ENCODE assay signal across 28 cellular contexts in the genomic region with DNA sequence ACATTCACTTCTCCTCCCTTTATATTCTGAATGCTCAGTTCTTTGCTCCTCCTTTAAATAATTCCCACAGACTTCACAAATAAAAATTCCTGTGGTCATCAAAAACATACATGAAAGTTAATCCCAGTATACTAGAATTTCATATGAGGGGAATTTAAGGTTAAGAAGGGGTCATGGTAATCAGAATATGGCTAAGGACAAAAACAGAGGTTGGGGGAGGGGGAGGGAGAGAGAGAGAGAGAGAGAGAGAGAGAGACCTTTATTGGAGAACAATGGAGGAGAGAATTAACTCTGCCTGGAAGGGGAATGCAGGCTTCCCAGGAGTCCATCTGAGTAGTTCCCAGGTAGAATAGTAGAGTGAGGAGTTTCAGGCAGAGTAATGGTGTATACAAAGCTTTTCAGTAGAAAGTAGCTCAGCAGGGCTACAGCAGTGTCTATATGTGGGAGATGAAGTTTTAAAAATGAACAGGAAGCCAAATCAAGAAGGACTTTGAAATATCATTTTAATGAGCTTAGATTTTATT.
"Had no signal": no experiment of that assay in that cellular context is flagged by ENCODE, and none has a peak within 500 bp of the region (broad histone marks: within the 10 kb centered on the region; RNA-seq: fewer than 3 reads in every experiment).

No MANE protein-coding gene starts in this region.

- H3K36me3 Mint-ChIP-seq: stimulated activated memory B cell treated with anti-CD40 and anti-IgM and Interleukin-4, amounts not matched to agents 10 μg/mL and 1 μg/mL and 100 μg/mL, for 72 hours had no signal

- H3K4me3 Mint-ChIP-seq: activated naive CD8-positive, alpha-beta T cell; activated T-cell treated with anti-CD3 and anti-CD28 coated beads, Interleukin-2, amount 50 U/mL, for 24 hours; nephron progenitor cell; stimulated activated memory B cell treated with anti-CD40 and anti-IgM and Interleukin-4, amounts not matched to agents 10 μg/mL and 1 μg/mL and 100 μg/mL, for 72 hours; T-helper 2 cell treated with Interferon-gamma antibody and Interleukin-4, amounts not matched to agents 5 μg/mL and 100 μg/mL, for 36 hours had no signal

- H3K27me3 ChIP-seq: adrenal gland, ascending aorta, brain microvascular endothelial cell, gastrocnemius medialis, stomach, suprapubic skin, tibial nerve had no signal

- H3K4me1 ChIP-seq: adrenal gland, ascending aorta, gastrocnemius medialis, stomach, suprapubic skin had no signal

- H3K36me3 ChIP-seq: adrenal gland, ascending aorta, brain microvascular endothelial cell, gastrocnemius medialis, stomach, suprapubic skin, tibial nerve had no signal

- ATAC-seq: gastrocnemius medialis; left ventricle myocardium superior; sciatic nerve; stimulated activated memory B cell treated with anti-CD40 and anti-IgM and Interleukin-4, amounts not matched to agents 10 μg/mL and 1 μg/mL and 100 μg/mL, for 72 hours had no signal

- H3K9me3 ChIP-seq: adrenal gland, ascending aorta, gastrocnemius medialis, stomach, suprapubic skin, tibial nerve had no signal

- H3K27me3 Mint-ChIP-seq: activated naive CD8-positive, alpha-beta T cell; activated T-cell treated with anti-CD3 and anti-CD28 coated beads, Interleukin-2, amount 50 U/mL, for 24 hours had no signal

- H3K4me3 ChIP-seq: adrenal gland, ascending aorta, gastrocnemius medialis, smooth muscle cell, stomach, suprapubic skin, tibial nerve had no signal

- H3K27ac Mint-ChIP-seq: activated naive CD8-positive, alpha-beta T cell; activated T-cell treated with anti-CD3 and anti-CD28 coated beads, Interleukin-2, amount 50 U/mL, for 24 hours; activated T-helper 2 cell treated with anti-CD3 and anti-CD28 coated beads, Interferon-gamma antibody, Interleukin-2, Interleukin-4, amounts not matched to agents 10 μg/mL and 5 μg/mL and 100 μg/mL, durations not matched to agents 14 hours and 24 hours and 36 hours; nephron progenitor cell; stimulated activated memory B cell treated with anti-CD40 and anti-IgM and Interleukin-4, amounts not matched to agents 10 μg/mL and 1 μg/mL and 100 μg/mL, for 72 hours; T-helper 2 cell treated with Interferon-gamma antibody and Interleukin-4, amounts not matched to agents 5 μg/mL and 100 μg/mL, for 36 hours had no signal

- H3K9me3 Mint-ChIP-seq: activated T-cell treated with anti-CD3 and anti-CD28 coated beads, Interleukin-2, amount 50 U/mL, for 24 hours; activated T-helper 2 cell treated with anti-CD3 and anti-CD28 coated beads, Interferon-gamma antibody, Interleukin-2, Interleukin-4, amounts not matched to agents 10 μg/mL and 5 μg/mL and 100 μg/mL, durations not matched to agents 14 hours and 24 hours and 36 hours; stimulated activated memory B cell treated with anti-CD40 and anti-IgM and Interleukin-4, amounts not matched to agents 10 μg/mL and 1 μg/mL and 100 μg/mL, for 72 hours; T-helper 2 cell treated with Interferon-gamma antibody and Interleukin-4, amounts not matched to agents 5 μg/mL and 100 μg/mL, for 36 hours had no signal

- H3K4me2 ChIP-seq: smooth muscle cell had no signal

- DNase-seq: activated CD4-positive, alpha-beta T cell treated with anti-CD3 and anti-CD28 coated beads for 1 hour; activated CD4-positive, alpha-beta T cell treated with anti-CD3 and anti-CD28 coated beads, Interleukin-2, amount 50 U/mL, for 1 hour; activated CD8-positive, alpha-beta memory T cell treated with anti-CD3 and anti-CD28 coated beads for 24 hours; activated CD8-positive, alpha-beta memory T cell treated with anti-CD3 and anti-CD28 coated beads, Interleukin-2, amount 50 U/mL, for 4 hours; activated naive CD4-positive, alpha-beta T cell; activated T-cell treated with anti-CD3 and anti-CD28 coated beads, Interleukin-2, amount 50 U/mL, for 24 hours; adrenal gland; brain microvascular endothelial cell; caudate nucleus; effector memory CD4-positive, alpha-beta T cell; gastrocnemius medialis; head of caudate nucleus; hypothalamus; left ventricle myocardium superior; nephron progenitor cell; occipital lobe; posterior cingulate gyrus; stimulated activated CD4-positive, alpha-beta T cell treated with anti-CD3 and anti-CD28 coated beads, Interleukin-15, amount 100 ng/mL, for 24 hours; stomach had no signal

- H3K27ac ChIP-seq: adrenal gland, ascending aorta, brain microvascular endothelial cell, gastrocnemius medialis, stomach, suprapubic skin, tibial nerve had no signal

- H3K4me1 Mint-ChIP-seq: stimulated activated memory B cell treated with anti-CD40 and anti-IgM and Interleukin-4, amounts not matched to agents 10 μg/mL and 1 μg/mL and 100 μg/mL, for 72 hours had no signal
